Comparison of ENCODE assay signal across 1 cellular context in genomic region chr12:9066183-9066623, GRCh38.
TF ChIP-seq lines count a peak whose summit lies in the region.

No MANE protein-coding gene starts in this region.

TF ChIP-seq in HepG2, 621 proteins besides CTCF, POLR2A, EP300 and RAD21 (continued from another document and continues in another):
- peak; percentile 48 for TF ChIP-seq ZNF687 (CRISPR knock-in tag; IDR thresholded peaks at IDR 0.05)
- TF ChIP-seq ZBTB39 (CRISPR knock-in tag; IDR thresholded peaks at IDR 0.05) = no peak
- TF ChIP-seq SP140L (CRISPR knock-in tag; IDR thresholded peaks at IDR 0.05; ENCODE audit: borderline replicate concordance) = no peak
- peak; percentile 27; the same call in 1 of the 2 replicates for TF ChIP-seq GATAD1 (CRISPR knock-in tag; IDR thresholded peaks at IDR 0.05)
- TF ChIP-seq, protein P1, sequence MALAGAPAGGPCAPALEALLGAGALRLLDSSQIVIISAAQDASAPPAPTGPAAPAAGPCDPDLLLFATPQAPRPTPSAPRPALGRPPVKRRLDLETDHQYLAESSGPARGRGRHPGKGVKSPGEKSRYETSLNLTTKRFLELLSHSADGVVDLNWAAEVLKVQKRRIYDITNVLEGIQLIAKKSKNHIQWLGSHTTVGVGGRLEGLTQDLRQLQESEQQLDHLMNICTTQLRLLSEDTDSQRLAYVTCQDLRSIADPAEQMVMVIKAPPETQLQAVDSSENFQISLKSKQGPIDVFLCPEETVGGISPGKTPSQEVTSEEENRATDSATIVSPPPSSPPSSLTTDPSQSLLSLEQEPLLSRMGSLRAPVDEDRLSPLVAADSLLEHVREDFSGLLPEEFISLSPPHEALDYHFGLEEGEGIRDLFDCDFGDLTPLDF (CRISPR knock-in tag; IDR thresholded peaks at IDR 0.05) = no peak
- TF ChIP-seq DNMT1 (CRISPR knock-in tag; IDR thresholded peaks at IDR 0.05) = no peak
- TF ChIP-seq ARID5B (CRISPR knock-in tag; IDR thresholded peaks at IDR 0.05) = peak; percentile 19; the same call in 1 of the 2 replicates
- no peak for TF ChIP-seq GRHL1 (CRISPR knock-in tag; conservative IDR thresholded peaks at IDR 0.05)
- no peak for TF ChIP-seq EHMT2 (IDR thresholded peaks at IDR 0.05; ENCODE audit: borderline replicate concordance, low read depth, low read length)
- TF ChIP-seq ZNF468 (CRISPR knock-in tag; IDR thresholded peaks at IDR 0.05) = no peak
- TF ChIP-seq FIP1L1 (IDR thresholded peaks at IDR 0.05; ENCODE audit: borderline replicate concordance, insufficient read depth, low read depth, low read length) = no peak; the same call in 1 of the 2 replicates
- TF ChIP-seq, protein P2, sequence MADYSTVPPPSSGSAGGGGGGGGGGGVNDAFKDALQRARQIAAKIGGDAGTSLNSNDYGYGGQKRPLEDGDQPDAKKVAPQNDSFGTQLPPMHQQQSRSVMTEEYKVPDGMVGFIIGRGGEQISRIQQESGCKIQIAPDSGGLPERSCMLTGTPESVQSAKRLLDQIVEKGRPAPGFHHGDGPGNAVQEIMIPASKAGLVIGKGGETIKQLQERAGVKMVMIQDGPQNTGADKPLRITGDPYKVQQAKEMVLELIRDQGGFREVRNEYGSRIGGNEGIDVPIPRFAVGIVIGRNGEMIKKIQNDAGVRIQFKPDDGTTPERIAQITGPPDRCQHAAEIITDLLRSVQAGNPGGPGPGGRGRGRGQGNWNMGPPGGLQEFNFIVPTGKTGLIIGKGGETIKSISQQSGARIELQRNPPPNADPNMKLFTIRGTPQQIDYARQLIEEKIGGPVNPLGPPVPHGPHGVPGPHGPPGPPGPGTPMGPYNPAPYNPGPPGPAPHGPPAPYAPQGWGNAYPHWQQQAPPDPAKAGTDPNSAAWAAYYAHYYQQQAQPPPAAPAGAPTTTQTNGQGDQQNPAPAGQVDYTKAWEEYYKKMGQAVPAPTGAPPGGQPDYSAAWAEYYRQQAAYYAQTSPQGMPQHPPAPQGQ (CRISPR knock-in tag; IDR thresholded peaks at IDR 0.05; ENCODE audit: borderline replicate concordance) = peak; percentile 99
- TF ChIP-seq NR2F1 (CRISPR knock-in tag; IDR thresholded peaks at IDR 0.05) = peak in 1 of 2 experiments; percentile 28; a peak in 1 of 4 replicates
- no peak for TF ChIP-seq KLF11 (CRISPR knock-in tag; IDR thresholded peaks at IDR 0.05)
- TF ChIP-seq ZC3H4 (CRISPR knock-in tag; IDR thresholded peaks at IDR 0.05; ENCODE audit: borderline replicate concordance) = peak; percentile 33
- peak; percentile 63; the same call in 1 of the 2 replicates for TF ChIP-seq CBFB (CRISPR knock-in tag; IDR thresholded peaks at IDR 0.05)
- TF ChIP-seq ZNF160 (CRISPR knock-in tag; IDR thresholded peaks at IDR 0.05) = peak; percentile 63; the same call in 1 of the 2 replicates
- TF ChIP-seq ZMYM2 (CRISPR knock-in tag; IDR thresholded peaks at IDR 0.05) = no peak
- no peak for TF ChIP-seq ZNF512B (CRISPR knock-in tag; IDR thresholded peaks at IDR 0.05; ENCODE audit: borderline replicate concordance)
- no peak for TF ChIP-seq HDAC6 (IDR thresholded peaks at IDR 0.05; ENCODE audit: low read depth, low read length)
- peak; percentile 86; the same call in 1 of the 2 replicates for TF ChIP-seq HMGXB3 (CRISPR knock-in tag; IDR thresholded peaks at IDR 0.05; ENCODE audit: borderline replicate concordance)
- TF ChIP-seq ZC3H13 (CRISPR knock-in tag; IDR thresholded peaks at IDR 0.05) = peak; percentile 94
- TF ChIP-seq ZNF451 (CRISPR knock-in tag; IDR thresholded peaks at IDR 0.05) = no peak
- TF ChIP-seq ZFY (CRISPR knock-in tag; IDR thresholded peaks at IDR 0.05) = no peak; the same call in 1 of the 2 replicates
- no peak for TF ChIP-seq PREB (CRISPR knock-in tag; IDR thresholded peaks at IDR 0.05)
- TF ChIP-seq PTBP1 (IDR thresholded peaks at IDR 0.05; ENCODE audit: low read depth, low read length, poor library complexity, severe bottlenecking) = no peak
- peak; percentile 65; the same call in 1 of the 2 replicates for TF ChIP-seq SMAD3 (CRISPR knock-in tag; IDR thresholded peaks at IDR 0.05)
- TF ChIP-seq RBM22 (optimal IDR thresholded peaks at IDR 0.05; ENCODE audit: low read length) = peak; percentile 100
- no peak for TF ChIP-seq DNMT3B (CRISPR knock-in tag; conservative IDR thresholded peaks at IDR 0.05)
- 0 out of 2 replicates have a peak, but pooled peaks have one; percentile 61 for TF ChIP-seq CHCHD3 (CRISPR knock-in tag; IDR thresholded peaks at IDR 0.05)
- peak; percentile 89; the same call in 1 of the 2 replicates for TF ChIP-seq AKAP8 (CRISPR knock-in tag; IDR thresholded peaks at IDR 0.05)
